20 cellular contexts compared by ENCODE assay signal in genomic region chr5:18699681-18700080, GRCh38.
A peak's percentile ranks its signal among the peaks of the same experiment; 100 is the strongest.
DNase-seq lines count a peak whose midpoint lies in the region; ATAC-seq, FAIRE-seq and TF ChIP-seq lines count a peak whose summit lies in the region.
"Had no signal": no experiment of that assay in that cellular context is flagged by ENCODE, and none has a peak within 500 bp of the region (broad histone marks: within the 10 kb centered on the region; RNA-seq: fewer than 3 reads in every experiment).

No MANE protein-coding gene starts in this region.

- no peaks in the 10 kb centered on the region for H3K79me2 ChIP-seq in OCI-LY7 (ENCODE audit: insufficient read depth, low read depth, low read length)

- no peaks in the 10 kb centered on the region for H4K20me1 ChIP-seq in OCI-LY7 (ENCODE audit: insufficient read depth, low read length)

- H3K9me2 ChIP-seq in OCI-LY7 (ENCODE audit: insufficient read depth, low read length), result no peaks in the 10 kb centered on the region
- H3K9me2 ChIP-seq: SK-N-SH had no signal

- no peaks in the 10 kb centered on the region for H3K27me3 Mint-ChIP-seq in natural killer cell (ENCODE audit: low read depth in 2 of 2)
- no peaks in the 10 kb centered on the region for H3K27me3 Mint-ChIP-seq in natural killer cell treated with Interleukin-12 subunit alpha and Interleukin-12 subunit beta and Interleukin-15 and Interleukin-18, amount 100 ng/mL, for 72 hours
- H3K27me3 Mint-ChIP-seq: CD4-positive, CD25-positive, alpha-beta regulatory T cell had no signal

- peak overlapping the region; percentile 72; the same call in 1 of the 2 replicates for H2AFZ ChIP-seq in OCI-LY7 (ENCODE audit: low read length)

- intact Hi-C loops in natural killer cell (cut with micrococcal nuclease) (no loop called here), OCI-LY7 (cut with micrococcal nuclease; ENCODE audit: unreplicated experiment) (loop anchor here (2.0 kb wide), 3 partner anchors 233 to 909 kb away; no protein-coding TSS in a partner anchor)

- H3K9me3 Mint-ChIP-seq in natural killer cell, result no peaks in the 10 kb centered on the region
- peaks cover 3% of the 10 kb centered on the region for H3K9me3 Mint-ChIP-seq in natural killer cell treated with Interleukin-12 subunit alpha and Interleukin-12 subunit beta and Interleukin-15 and Interleukin-18, amount 100 ng/mL, for 72 hours
- H3K9me3 Mint-ChIP-seq: CD4-positive, CD25-positive, alpha-beta regulatory T cell had no signal

- no peak for FAIRE-seq in small intestine (lab: Jason Lieb, UNC)

- H3K4me3 Mint-ChIP-seq in natural killer cell, result no peak overlapping the region
- H3K4me3 Mint-ChIP-seq in natural killer cell treated with Interleukin-12 subunit alpha and Interleukin-12 subunit beta and Interleukin-15 and Interleukin-18, amount 100 ng/mL, for 72 hours, result no peak overlapping the region

- in situ Hi-C loops in ACHN (cut with HindIII; ENCODE audit: low pct_ligation_motif_present, low pct_unique_long_range_greater_than_20kb, low sequenced_read_pairs), result no loop called here

- no peak for TF ChIP-seq CTCF in natural killer cell (IDR thresholded peaks at IDR 0.05)
- TF ChIP-seq CTCF in OCI-LY7 (conservative IDR thresholded peaks at IDR 0.05; ENCODE audit: low read length), result no peak

- H3K4me1 ChIP-seq in OCI-LY7 (ENCODE audit: insufficient read depth, low read length, poor library complexity, severe bottlenecking), result peaks cover 13% of the 10 kb centered on the region
- peaks cover 0 to 3% of the 10 kb centered on the region in 2 donors for H3K4me1 ChIP-seq in small intestine (ENCODE audit: control insufficient read depth in 2 of 2, insufficient read depth in 1 of 2, low read depth in 1 of 2, low read length in 1 of 2)

- no peaks in the 10 kb centered on the region for H3K27me3 ChIP-seq in small intestine (ENCODE audit: control insufficient read depth in 2 of 2, insufficient read depth in 2 of 2, low read length in 2 of 2)
- H3K27me3 ChIP-seq: MG63 had no signal

- CTCF ChIA-PET in OCI-LY7 (lab: Charles Lee; ENCODE audit: unreplicated experiment), result interaction anchor here (0.8 kb wide), 1 partner anchor 13 kb away, joined by 3 read pairs; no protein-coding TSS in a partner anchor

- DNase-seq in natural killer cell (no peak), OCI-LY7 (ENCODE audit: low spot score) (no peak), myocyte (ENCODE audit: low read depth) (peak; percentile 8), ACHN (no peak), small intestine (no peak)
- no peak for DNase-seq in natural killer cell treated with Interleukin-12 subunit alpha and Interleukin-12 subunit beta and Interleukin-15 and Interleukin-18, amount 100 ng/mL, for 72 hours (ENCODE audit: low spot score)
- DNase-seq in stimulated activated CD4-positive, alpha-beta T cell treated with anti-CD3 and anti-CD28 coated beads, Interleukin-4, amount 100 ng/mL, for 4 hours, result no peak
- DNase-seq: 8988T; CD4-positive, CD25-positive, alpha-beta regulatory T cell; Kasumi-1; MG63; NCI-H1048; NCI-H1417 treated with DMSO at 0.1 percent for 48 hours; NCI-H187; NCI-H2107; NCI-H446 treated with DMSO at 0.1 percent for 48 hours; SIG-M5; SK-N-SH had no signal

- no TSS peak for BruUV-seq in OCI-LY7 (replicated peaks; lab: Mats Ljungman, UMichigan)

- H3K27ac ChIP-seq in OCI-LY7 (ENCODE audit: low read depth, low read length, poor library complexity, severe bottlenecking) (no peak overlapping the region), small intestine (ENCODE audit: low read depth in 1 of 2, low read length in 1 of 2) (no peak overlapping the region)
- H3K27ac ChIP-seq: RWPE1 had no signal

- peaks cover 12 to 13% of the 10 kb centered on the region in 2 donors for H3K4me1 Mint-ChIP-seq in natural killer cell
- peaks cover 12 to 13% of the 10 kb centered on the region in 2 donors for H3K4me1 Mint-ChIP-seq in natural killer cell treated with Interleukin-12 subunit alpha and Interleukin-12 subunit beta and Interleukin-15 and Interleukin-18, amount 100 ng/mL, for 72 hours (ENCODE audit: low read depth in 2 of 2)

- POLR2A ChIA-PET in OCI-LY7 (lab: Charles Lee), result interaction anchor here (0.7 to 1.1 kb wide), 4 partner anchors 13 to 205 kb away, joined by 3 to 4 read pairs (median 4); no protein-coding TSS in a partner anchor

- H3K36me3 ChIP-seq in OCI-LY7 (ENCODE audit: insufficient read depth, low read length) (no peaks in the 10 kb centered on the region), small intestine (ENCODE audit: control insufficient read depth in 2 of 2, insufficient read depth in 2 of 2, low read length in 2 of 2) (no peaks in the 10 kb centered on the region)
- H3K36me3 ChIP-seq: MG63 had no signal

- peak overlapping the region; percentile 38 to 86 for H3K27ac Mint-ChIP-seq in natural killer cell
- H3K27ac Mint-ChIP-seq in natural killer cell treated with Interleukin-12 subunit alpha and Interleukin-12 subunit beta and Interleukin-15 and Interleukin-18, amount 100 ng/mL, for 72 hours, result no peak overlapping the region

- ATAC-seq in natural killer cell (no peak), GM18873 (IDR thresholded peaks at IDR 0.05; ENCODE audit: low FRiP score, unreplicated experiment) (no peak)
- ATAC-seq in natural killer cell treated with Interleukin-12 subunit alpha and Interleukin-12 subunit beta and Interleukin-15 and Interleukin-18, amount 100 ng/mL, for 72 hours, result no peak

- 76 to 80% (median 79%) methylated on average over 1 of the region's 1 CpG for WGBS in small intestine, 3 donors

- no peak overlapping the region for H3K4me2 ChIP-seq in OCI-LY7 (ENCODE audit: low read length)
- H3K4me2 ChIP-seq: SK-N-SH had no signal

- H3K4me3 ChIP-seq in OCI-LY7 (ENCODE audit: low read depth, low read length, poor library complexity, severe bottlenecking), result no peak overlapping the region
- H3K4me3 ChIP-seq in small intestine (ENCODE audit: low read depth in 1 of 2, low read length in 2 of 2), result no peak overlapping the region
- H3K4me3 ChIP-seq: MG63 had no signal

- no peaks in the 10 kb centered on the region for H3K9me3 ChIP-seq in OCI-LY7 (ENCODE audit: low read length)
- H3K9me3 ChIP-seq in small intestine (ENCODE audit: control insufficient read depth, low read depth), result no peaks in the 10 kb centered on the region
- H3K9me3 ChIP-seq: MG63, SK-N-SH had no signal

- no peaks in the 10 kb centered on the region for H3K36me3 Mint-ChIP-seq in natural killer cell
- H3K36me3 Mint-ChIP-seq in natural killer cell treated with Interleukin-12 subunit alpha and Interleukin-12 subunit beta and Interleukin-15 and Interleukin-18, amount 100 ng/mL, for 72 hours, result no peaks in the 10 kb centered on the region
- H3K36me3 Mint-ChIP-seq: CD4-positive, CD25-positive, alpha-beta regulatory T cell had no signal

Comparison
In these comparisons a context has a peak if more than half of its experiments do, and no peak if none do; other contexts are left out.
1. H3K27ac Mint-ChIP-seq: peak in natural killer cell (2 of 2); none in natural killer cell treated with Interleukin-12 subunit alpha and Interleukin-12 subunit beta and Interleukin-15 and Interleukin-18, amount 100 ng/mL, for 72 hours (0 of 2).